12 cellular contexts compared by ENCODE assay signal in the genomic region with DNA sequence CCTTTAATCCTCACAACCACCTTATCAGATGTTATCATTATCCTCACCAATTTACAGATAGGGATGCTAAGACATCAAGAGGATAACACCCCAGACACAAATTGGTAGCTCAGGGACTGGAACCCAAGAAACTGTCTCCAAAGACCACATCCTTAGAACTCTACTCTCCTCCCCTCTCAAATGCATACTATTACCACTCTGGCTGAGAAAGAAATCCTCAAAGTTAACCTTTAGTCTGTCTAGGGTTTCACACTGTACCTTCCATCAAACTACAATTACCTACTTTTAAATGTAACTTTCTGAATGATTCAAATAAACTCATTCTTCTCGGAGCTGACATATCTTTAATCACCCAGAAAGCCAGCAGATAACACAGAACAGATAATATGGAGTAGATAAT.
"Had no signal": no experiment of that assay in that cellular context is flagged by ENCODE, and none has a peak within 500 bp of the region (broad histone marks: within the 10 kb centered on the region; RNA-seq: fewer than 3 reads in every experiment).

No MANE protein-coding gene starts in this region.

- H3K4me1 ChIP-seq: right lobe of liver had no signal

- H3K4me2 ChIP-seq: SK-N-SH had no signal

- H3K4me3 Mint-ChIP-seq: stimulated activated memory B cell treated with anti-CD40 and anti-IgM and Interleukin-4, amounts not matched to agents 10 μg/mL and 1 μg/mL and 100 μg/mL, for 72 hours had no signal

- H3K27ac Mint-ChIP-seq: progenitor cell of endocrine pancreas; stimulated activated memory B cell treated with anti-CD40 and anti-IgM and Interleukin-4, amounts not matched to agents 10 μg/mL and 1 μg/mL and 100 μg/mL, for 72 hours had no signal

- H3K9ac ChIP-seq: SK-N-SH had no signal

- H3K36me3 Mint-ChIP-seq: stimulated activated memory B cell treated with anti-CD40 and anti-IgM and Interleukin-4, amounts not matched to agents 10 μg/mL and 1 μg/mL and 100 μg/mL, for 72 hours had no signal

- H3K9me3 Mint-ChIP-seq: naive thymus-derived CD4-positive, alpha-beta T cell; stimulated activated memory B cell treated with anti-CD40 and anti-IgM and Interleukin-4, amounts not matched to agents 10 μg/mL and 1 μg/mL and 100 μg/mL, for 72 hours had no signal

- H3K36me3 ChIP-seq: cardiac muscle cell, esophagus squamous epithelium, right lobe of liver, transverse colon had no signal

- H3K27ac ChIP-seq: cardiac muscle cell, esophagus squamous epithelium, foreskin keratinocyte, right lobe of liver, transverse colon had no signal

- ATAC-seq: foreskin keratinocyte; naive thymus-derived CD4-positive, alpha-beta T cell; right lobe of liver; stimulated activated memory B cell treated with anti-CD40 and anti-IgM and Interleukin-4, amounts not matched to agents 10 μg/mL and 1 μg/mL and 100 μg/mL, for 72 hours had no signal

- DNase-seq: esophagus squamous epithelium; foreskin keratinocyte; head of caudate nucleus; naive thymus-derived CD4-positive, alpha-beta T cell; nucleus accumbens; right lobe of liver; SK-N-SH; substantia nigra; transverse colon had no signal

- H3K4me3 ChIP-seq: cardiac muscle cell, esophagus squamous epithelium, right lobe of liver, transverse colon had no signal

- H3K27me3 Mint-ChIP-seq: naive thymus-derived CD4-positive, alpha-beta T cell; progenitor cell of endocrine pancreas; stimulated activated memory B cell treated with anti-CD40 and anti-IgM and Interleukin-4, amounts not matched to agents 10 μg/mL and 1 μg/mL and 100 μg/mL, for 72 hours had no signal

- H3K27me3 ChIP-seq: cardiac muscle cell, esophagus squamous epithelium, foreskin keratinocyte, right lobe of liver, transverse colon had no signal

- H3K9me3 ChIP-seq: esophagus squamous epithelium, right lobe of liver, SK-N-SH, transverse colon had no signal
